In genomic region chr6:36094786-36095496, GRCh38 we compare ENCODE assay signal across 8 cellular contexts. TPM values are rescaled to one million over a fixed set of nuclear protein-coding genes. Genes with fewer than 3 reads are reported as not detected.
A peak's percentile ranks its signal among the peaks of the same experiment; 100 is the strongest.
DNase-seq lines count a peak whose midpoint lies in the region; ATAC-seq and TF ChIP-seq lines count a peak whose summit lies in the region.

No MANE protein-coding gene starts in this region.

- no peaks in the 10 kb centered on the region for H3K79me1 ChIP-seq in neuronal stem cell (ENCODE audit: low read depth, low read length)

- no peak overlapping the region for H4K8ac ChIP-seq in neuronal stem cell (ENCODE audit: low read depth, low read length)

- DNase-seq in NCI-H524 (lab: John Stamatoyannopoulos, UW) (peak; percentile 39 to 72), NCI-H524 treated with DMSO at 0.1 percent for 48 hours (lab: John Stamatoyannopoulos, UW) (no peak), Karpas-422 (peak; percentile 93), RWPE2 (ENCODE audit: low spot score) (no peak), foreskin fibroblast (peak; percentile 66 to 92), neuronal stem cell (ENCODE audit: low spot score) (peak; percentile 77)
- DNase-seq in activated effector memory CD4-positive, alpha-beta T cell treated with anti-CD3 and anti-CD28 coated beads, Interleukin-2, amount 50 U/mL, for 16 hours, result peak; percentile 93
- peak; percentile 73 to 74 for DNase-seq in stimulated activated naive CD8-positive, alpha-beta T cell treated with anti-CD3 and anti-CD28 coated beads, Interleukin-15, amount 100 ng/mL, for 72 hours

- no peak overlapping the region for H4K91ac ChIP-seq in neuronal stem cell (ENCODE audit: low read depth, low read length, poor library complexity)

- no peaks in the 10 kb centered on the region for H3K9me2 ChIP-seq in Karpas-422 (replicated peaks; ENCODE audit: insufficient read depth, low read length)

- no CpG with 5 or more reads among the region's 8 CpGs for WGBS in neuronal stem cell (ENCODE audit: extremely low coverage in 2 of 2, insufficient read length in 2 of 2, insufficient replicate concordance in 1 of 2), 2 donors

- no peak overlapping the region for H2AK5ac ChIP-seq in neuronal stem cell (ENCODE audit: low read depth, low read length)

- no peak overlapping the region for H2BK12ac ChIP-seq in neuronal stem cell (ENCODE audit: low read length)

- no peak overlapping the region for H3K4me3 Mint-ChIP-seq in stimulated activated naive CD8-positive, alpha-beta T cell treated with anti-CD3 and anti-CD28 coated beads, Interleukin-15, amount 100 ng/mL, for 72 hours

- H3K9me3 Mint-ChIP-seq in stimulated activated naive CD8-positive, alpha-beta T cell treated with anti-CD3 and anti-CD28 coated beads, Interleukin-15, amount 100 ng/mL, for 72 hours, result no peaks in the 10 kb centered on the region

- peak overlapping the region; percentile 4 for H3K4me2 ChIP-seq in Karpas-422 (ENCODE audit: low read depth, low read length, poor library complexity, severe bottlenecking)
- no peak overlapping the region for H3K4me2 ChIP-seq in neuronal stem cell (ENCODE audit: insufficient read depth, low read length, poor library complexity, severe bottlenecking)

- no peaks in the 10 kb centered on the region for H4K20me1 ChIP-seq in Karpas-422 (ENCODE audit: insufficient read depth, low read depth, low read length)

- H3K4me1 ChIP-seq in Karpas-422 (ENCODE audit: low read length) (peaks cover 18% of the 10 kb centered on the region), RWPE2 (ENCODE audit: insufficient read depth, poor library complexity, severe bottlenecking) (no peaks in the 10 kb centered on the region), neuronal stem cell (ENCODE audit: control insufficient read depth in 2 of 2, insufficient read depth in 1 of 2, low read depth in 1 of 2, low read length in 2 of 2) (no peaks in the 10 kb centered on the region)

- no peak overlapping the region for H3K23ac ChIP-seq in neuronal stem cell (ENCODE audit: low read depth, low read length, poor library complexity)

- H3K9ac ChIP-seq in Karpas-422 (ENCODE audit: low read length) (no peak overlapping the region), neuronal stem cell (ENCODE audit: low read depth, low read length, poor library complexity) (no peak overlapping the region)

- no peak overlapping the region for H3K18ac ChIP-seq in neuronal stem cell (ENCODE audit: low read length)

- H2AFZ ChIP-seq in Karpas-422 (ENCODE audit: low read length) (no peak overlapping the region), neuronal stem cell (ENCODE audit: low read length) (no peak overlapping the region)

- peak; percentile 95 for ATAC-seq in RWPE2 (ENCODE audit: low read depth)
- ATAC-seq in stimulated activated naive CD8-positive, alpha-beta T cell treated with anti-CD3 and anti-CD28 coated beads, Interleukin-15, amount 100 ng/mL, for 72 hours, result peak; percentile 94

- H3K9me3 ChIP-seq in Karpas-422 (ENCODE audit: low read length) (no peaks in the 10 kb centered on the region), RWPE2 (ENCODE audit: severe bottlenecking) (no peaks in the 10 kb centered on the region), neuronal stem cell (replicated peaks in 1 of 2; ENCODE audit: control insufficient read depth in 2 of 2, insufficient read depth in 1 of 2, low read depth in 1 of 2, low read length in 2 of 2) (no peaks in the 10 kb centered on the region)

- peak overlapping the region; percentile 23 to 76 for H3K27ac Mint-ChIP-seq in stimulated activated naive CD8-positive, alpha-beta T cell treated with anti-CD3 and anti-CD28 coated beads, Interleukin-15, amount 100 ng/mL, for 72 hours

- H3K4me3 ChIP-seq in Karpas-422 (ENCODE audit: low read length) (no peak overlapping the region), RWPE2 (ENCODE audit: severe bottlenecking) (no peak overlapping the region), foreskin fibroblast (ENCODE audit: low read depth in 1 of 2, low read length in 2 of 2) (no peak overlapping the region), neuronal stem cell (ENCODE audit: low read length in 2 of 2) (no peak overlapping the region)

- no peak overlapping the region for H2BK5ac ChIP-seq in neuronal stem cell (ENCODE audit: low read length)

- 0 out of 2 replicates have a peak overlapping the region, but pooled peaks have one; percentile 7 for H3K27ac ChIP-seq in Karpas-422 (ENCODE audit: low read length)
- peak overlapping the region; percentile 23 for H3K27ac ChIP-seq in RWPE2 (ENCODE audit: poor library complexity, severe bottlenecking)
- no peak overlapping the region for H3K27ac ChIP-seq in neuronal stem cell (replicated peaks; ENCODE audit: low read length)

- H3K27me3 ChIP-seq in Karpas-422 (ENCODE audit: low read length) (no peaks in the 10 kb centered on the region), RWPE2 (ENCODE audit: insufficient read depth, poor library complexity, severe bottlenecking) (no peaks in the 10 kb centered on the region), neuronal stem cell (ENCODE audit: control insufficient read depth in 3 of 3, insufficient read depth in 3 of 3, low read depth in 1 of 3, low read length in 3 of 3) (no peaks in the 10 kb centered on the region)

- no peaks in the 10 kb centered on the region for H3K27me3 Mint-ChIP-seq in stimulated activated naive CD8-positive, alpha-beta T cell treated with anti-CD3 and anti-CD28 coated beads, Interleukin-15, amount 100 ng/mL, for 72 hours

- peaks cover 10% of the 10 kb centered on the region; the same call in 1 of the 2 replicates for H3K79me2 ChIP-seq in Karpas-422 (ENCODE audit: low read length)

- H2BK15ac ChIP-seq in neuronal stem cell (ENCODE audit: low read length), result no peak overlapping the region

- H3K36me3 ChIP-seq in Karpas-422 (ENCODE audit: insufficient read depth, low read length) (peaks cover 6% of the 10 kb centered on the region; the same call in 1 of the 2 replicates), RWPE2 (ENCODE audit: low read depth) (peaks cover 36% of the 10 kb centered on the region), neuronal stem cell (replicated peaks in 1 of 2; ENCODE audit: control insufficient read depth in 2 of 2, insufficient read depth in 2 of 2, low read length in 2 of 2) (peaks cover 4 to 19% of the 10 kb centered on the region in 2 donors)

- H3K4ac ChIP-seq in neuronal stem cell (ENCODE audit: low read length), result no peak overlapping the region

- H2BK120ac ChIP-seq in neuronal stem cell (ENCODE audit: low read depth, low read length), result no peak overlapping the region

- TF ChIP-seq CTCF in RWPE2 (IDR thresholded peaks at IDR 0.05; ENCODE audit: poor library complexity, severe bottlenecking) (peak; percentile 97), foreskin fibroblast (IDR thresholded peaks at IDR 0.05; ENCODE audit: low read depth, low read length) (peak; percentile 87)

- no peak overlapping the region for H3K14ac ChIP-seq in neuronal stem cell (ENCODE audit: low read length)

- H3K4me1 Mint-ChIP-seq in stimulated activated naive CD8-positive, alpha-beta T cell treated with anti-CD3 and anti-CD28 coated beads, Interleukin-15, amount 100 ng/mL, for 72 hours, result peaks cover 37% of the 10 kb centered on the region

RNA-seq across cellular contexts. Expression of gene MAPK13, which starts 35.4 kb away (rescaled TPM):
- 1.6 and 2.1 TPM in 2 replicates for total RNA-seq in Karpas-422 (2014; rRNA removed; shearing (Covaris generic); ENCODE audit: low replicate concordance)
- polyA plus RNA-seq in neuronal stem cell (2013, experiment 1 of 2), result 0.54 TPM
- 0.40 TPM for polyA plus RNA-seq in neuronal stem cell (2013, experiment 2 of 2)

Comparison
In these comparisons a context has a peak if more than half of its experiments do, and no peak if none do; other contexts are left out.
1. DNase-seq: peak in NCI-H524 (2 of 2), Karpas-422 (single experiment), activated effector memory CD4-positive, alpha-beta T cell treated with anti-CD3 and anti-CD28 coated beads, Interleukin-2, amount 50 U/mL, for 16 hours (single experiment), foreskin fibroblast (2 of 2), neuronal stem cell (single experiment) and stimulated activated naive CD8-positive, alpha-beta T cell treated with anti-CD3 and anti-CD28 coated beads, Interleukin-15, amount 100 ng/mL, for 72 hours (2 of 2); none in NCI-H524 treated with DMSO at 0.1 percent for 48 hours (single experiment) and RWPE2 (single experiment).